Comparison of ENCODE assay signal across 22 cellular contexts in genomic region chr18:46723856-46724415, GRCh38. TPM values are rescaled to one million over a fixed set of nuclear protein-coding genes. Genes with fewer than 3 reads are reported as not detected.
DNase-seq lines count a peak whose midpoint lies in the region; ATAC-seq and TF ChIP-seq lines count a peak whose summit lies in the region.
"Had no signal": no experiment of that assay in that cellular context is flagged by ENCODE, and none has a peak within 500 bp of the region (broad histone marks: within the 10 kb centered on the region; RNA-seq: fewer than 3 reads in every experiment).

No MANE protein-coding gene starts in this region.

- peaks cover 0 to 3% of the 10 kb centered on the region in 2 donors for H3K9me3 Mint-ChIP-seq in stimulated activated naive CD8-positive, alpha-beta T cell treated with anti-CD3 and anti-CD28 coated beads, Interleukin-15, amount 100 ng/mL, for 72 hours
- H3K9me3 Mint-ChIP-seq: CD4-positive, alpha-beta T cell had no signal

- H3K27me3 Mint-ChIP-seq in stimulated activated naive CD8-positive, alpha-beta T cell treated with anti-CD3 and anti-CD28 coated beads, Interleukin-15, amount 100 ng/mL, for 72 hours, result peaks cover 19% of the 10 kb centered on the region

- no peaks in the 10 kb centered on the region for H3K9me3 ChIP-seq in right atrium auricular region
- no peaks in the 10 kb centered on the region for H3K9me3 ChIP-seq in left ventricle myocardium inferior (replicated peaks)
- H3K9me3 ChIP-seq in osteoblast (ENCODE audit: low read depth, low read length), result no peaks in the 10 kb centered on the region
- H3K9me3 ChIP-seq in MM.1S (replicated peaks; ENCODE audit: insufficient read depth, low read length), result no peaks in the 10 kb centered on the region
- H3K9me3 ChIP-seq: SJSA1 had no signal

- H3F3A ChIP-seq in MM.1S (ENCODE audit: insufficient read depth, low read length), result no peaks in the 10 kb centered on the region

- intact Hi-C loops in left ventricle myocardium inferior (cut with micrococcal nuclease), result no loop called here

- H3K79me2 ChIP-seq in osteoblast (ENCODE audit: insufficient read depth, low read length) (no peaks in the 10 kb centered on the region), MM.1S (ENCODE audit: low read length) (no peaks in the 10 kb centered on the region)

- H4K20me1 ChIP-seq in osteoblast (ENCODE audit: insufficient read depth, low read length) (no peaks in the 10 kb centered on the region), MM.1S (ENCODE audit: insufficient read depth, low read length) (no peaks in the 10 kb centered on the region)

- H3K9me2 ChIP-seq in MM.1S (replicated peaks; ENCODE audit: insufficient read depth, low read length), result no peaks in the 10 kb centered on the region

- no peak overlapping the region for H3K27ac Mint-ChIP-seq in stimulated activated naive CD8-positive, alpha-beta T cell treated with anti-CD3 and anti-CD28 coated beads, Interleukin-15, amount 100 ng/mL, for 72 hours
- H3K27ac Mint-ChIP-seq: CD4-positive, alpha-beta T cell; IgD-negative memory B cell had no signal

- no peak overlapping the region for H3K4me3 ChIP-seq in right atrium auricular region
- no peak overlapping the region for H3K4me3 ChIP-seq in left ventricle myocardium inferior
- H3K4me3 ChIP-seq in osteoblast (ENCODE audit: insufficient read depth, low read length), result no peak overlapping the region
- H3K4me3 ChIP-seq in MM.1S (ENCODE audit: low read length), result no peak overlapping the region
- H3K4me3 ChIP-seq: BLaER1 treated with 17β-estradiol and CSF1 and Interleukin-3, amounts not matched to agents 10 nM and 100 nM; SJSA1 had no signal

- H3K36me3 ChIP-seq in right atrium auricular region (no peaks in the 10 kb centered on the region), left ventricle myocardium inferior (no peaks in the 10 kb centered on the region), osteoblast (ENCODE audit: insufficient read depth, low read length) (no peaks in the 10 kb centered on the region), MM.1S (replicated peaks; ENCODE audit: insufficient read depth, low read length) (no peaks in the 10 kb centered on the region)
- H3K36me3 ChIP-seq: BLaER1 treated with 17β-estradiol and CSF1 and Interleukin-3, amounts not matched to agents 10 nM and 100 nM; SJSA1 had no signal

- H3K27ac ChIP-seq in right atrium auricular region (no peak overlapping the region), left ventricle myocardium inferior (replicated peaks) (no peak overlapping the region), osteoblast (ENCODE audit: low read depth, low read length) (no peak overlapping the region), MM.1S (ENCODE audit: low read length) (no peak overlapping the region)
- H3K27ac ChIP-seq: BLaER1 treated with 17β-estradiol and CSF1 and Interleukin-3, amounts not matched to agents 10 nM and 100 nM; HL-60; KMS-11; SJSA1 had no signal

- H2AFZ ChIP-seq in osteoblast (ENCODE audit: low read length) (no peak overlapping the region), MM.1S (ENCODE audit: low read length) (no peak overlapping the region)

- no peak for ATAC-seq in stimulated activated naive CD8-positive, alpha-beta T cell treated with anti-CD3 and anti-CD28 coated beads, Interleukin-15, amount 100 ng/mL, for 72 hours
- ATAC-seq in GM21737 (IDR thresholded peaks at IDR 0.05; ENCODE audit: unreplicated experiment), result no peak

- no peak overlapping the region for H3K9ac ChIP-seq in MM.1S (ENCODE audit: low read length)
- H3K9ac ChIP-seq: BLaER1 treated with 17β-estradiol and CSF1 and Interleukin-3, amounts not matched to agents 10 nM and 100 nM; KMS-11 had no signal

- peak; percentile 50 for DNase-seq in right atrium auricular region (ENCODE audit: low spot score)
- DNase-seq in left ventricle myocardium inferior, result no peak
- DNase-seq in ecto neural progenitor cell (ENCODE audit: low spot score), result peak; percentile 27
- peak; percentile 38 for DNase-seq in osteoblast (ENCODE audit: insufficient read length, low spot score, missing footprints)
- no peak for DNase-seq in stimulated activated naive CD8-positive, alpha-beta T cell treated with anti-CD3 and anti-CD28 coated beads, Interleukin-15, amount 100 ng/mL, for 72 hours
- DNase-seq in MM.1S, result no peak
- DNase-seq: CD4-positive, alpha-beta T cell; NCI-H1092 treated with DMSO at 0.1 percent for 48 hours; NCI-H146; NCI-H2081; NCI-H2227 treated with DMSO at 0.1 percent for 48 hours; NCI-H526 treated with DMSO at 0.1 percent for 48 hours; Right ventricle myocardium superior; RPMI8226 had no signal

- H3K4me1 Mint-ChIP-seq in stimulated activated naive CD8-positive, alpha-beta T cell treated with anti-CD3 and anti-CD28 coated beads, Interleukin-15, amount 100 ng/mL, for 72 hours, result no peaks in the 10 kb centered on the region

- no peak overlapping the region for H3K4me3 Mint-ChIP-seq in stimulated activated naive CD8-positive, alpha-beta T cell treated with anti-CD3 and anti-CD28 coated beads, Interleukin-15, amount 100 ng/mL, for 72 hours
- H3K4me3 Mint-ChIP-seq: CD4-positive, alpha-beta T cell; IgD-negative memory B cell had no signal

- H3K27me3 ChIP-seq in right atrium auricular region (no peaks in the 10 kb centered on the region), left ventricle myocardium inferior (ENCODE audit: low read depth) (no peaks in the 10 kb centered on the region), osteoblast (ENCODE audit: insufficient read depth, low read length) (no peaks in the 10 kb centered on the region), MM.1S (replicated peaks; ENCODE audit: insufficient read depth, low read length) (no peaks in the 10 kb centered on the region)
- H3K27me3 ChIP-seq: BLaER1 treated with 17β-estradiol and CSF1 and Interleukin-3, amounts not matched to agents 10 nM and 100 nM; SJSA1 had no signal

- H3K4me2 ChIP-seq in osteoblast (ENCODE audit: insufficient read depth, low read length) (no peak overlapping the region), MM.1S (ENCODE audit: low read depth, low read length) (no peak overlapping the region)
- H3K4me2 ChIP-seq: KMS-11 had no signal

- no peak for TF ChIP-seq CTCF in right atrium auricular region (IDR thresholded peaks at IDR 0.05)
- TF ChIP-seq CTCF in left ventricle myocardium inferior (IDR thresholded peaks at IDR 0.05; ENCODE audit: borderline replicate concordance), result no peak
- TF ChIP-seq CTCF in osteoblast (IDR thresholded peaks at IDR 0.05; ENCODE audit: extremely low read depth, low read depth, low read length), result no peak
- TF ChIP-seq CTCF in MM.1S (IDR thresholded peaks at IDR 0.05; ENCODE audit: low read length), result no peak

- peaks cover 0 to 5% of the 10 kb centered on the region in 2 donors for H3K4me1 ChIP-seq in right atrium auricular region
- peaks cover 10% of the 10 kb centered on the region for H3K4me1 ChIP-seq in left ventricle myocardium inferior
- H3K4me1 ChIP-seq in osteoblast (ENCODE audit: insufficient read depth, low read length), result peaks cover 5% of the 10 kb centered on the region
- H3K4me1 ChIP-seq in MM.1S (ENCODE audit: low read length), result no peaks in the 10 kb centered on the region

RNA-seq across cellular contexts. Expression of gene ST8SIA5, which starts 32.9 kb away (rescaled TPM):
- total RNA-seq in right atrium auricular region (1 to 10 TPM; 5.9 to 6.7 TPM), left ventricle myocardium inferior (6.2 TPM), osteoblast (under 0.01 TPM in 2 replicates)
- total RNA-seq: A172, NCI-H460, SJSA1 had no signal

Comparison
In these comparisons a context has a peak if more than half of its experiments do, and no peak if none do; other contexts are left out.
1. DNase-seq: peak in right atrium auricular region (single experiment), ecto neural progenitor cell (single experiment) and osteoblast (single experiment); none in left ventricle myocardium inferior (single experiment), stimulated activated naive CD8-positive, alpha-beta T cell treated with anti-CD3 and anti-CD28 coated beads, Interleukin-15, amount 100 ng/mL, for 72 hours (0 of 2) and MM.1S (single experiment).